Comparison of ENCODE assay signal across 8 cellular contexts in the genomic region with DNA sequence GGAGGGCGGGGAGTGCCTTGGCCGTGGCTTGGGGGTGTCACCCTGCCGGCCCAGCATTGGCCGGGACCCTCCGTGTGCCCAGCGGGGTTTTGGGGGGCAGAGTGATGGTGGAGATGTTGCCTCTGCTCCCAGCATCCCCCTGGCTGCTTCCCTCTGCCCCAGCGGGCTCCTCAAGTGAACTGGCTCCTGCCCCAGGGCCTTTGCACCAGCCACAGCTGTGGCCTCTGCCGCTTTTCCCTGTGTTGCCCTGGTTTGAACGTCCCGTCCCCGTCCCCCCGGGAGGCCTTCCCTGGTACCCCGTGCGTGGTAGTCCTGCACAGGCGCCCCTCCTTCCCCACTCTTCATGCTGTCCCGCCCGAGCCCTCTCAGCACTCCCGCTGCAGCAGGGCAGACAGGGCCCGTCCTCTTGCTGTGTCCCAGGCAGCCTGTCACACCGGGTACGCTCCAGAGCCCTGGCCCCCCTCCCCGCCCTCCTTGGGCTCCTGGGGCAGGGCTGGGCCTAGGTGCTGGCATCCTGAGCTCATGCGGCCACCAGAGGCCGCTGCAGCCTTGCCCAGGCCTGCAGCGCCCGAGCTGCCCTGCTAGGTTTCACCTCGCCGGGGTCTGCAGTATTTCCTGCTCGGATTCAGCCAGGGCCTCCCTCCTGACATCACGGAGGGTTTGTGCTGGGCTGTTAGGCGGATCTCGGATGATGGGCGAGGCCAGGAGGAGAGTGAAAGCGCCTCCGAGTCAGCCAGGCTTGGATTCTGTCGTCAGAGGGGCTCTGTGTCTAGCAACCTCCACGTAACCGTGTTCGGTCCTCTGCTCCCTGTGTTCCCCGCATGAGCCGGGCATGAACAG. TPM values are rescaled to one million over a fixed set of nuclear protein-coding genes. Genes with fewer than 3 reads are reported as not detected.
DNase-seq lines count a peak whose midpoint lies in the region; ATAC-seq and TF ChIP-seq lines count a peak whose summit lies in the region.

No MANE protein-coding gene starts in this region.

- H4K20me1 ChIP-seq in Karpas-422 (ENCODE audit: insufficient read depth, low read depth, low read length), result no peaks in the 10 kb centered on the region

- TF ChIP-seq EP300 in gastroesophageal sphincter (IDR thresholded peaks at IDR 0.05) (no peak), ovary (IDR thresholded peaks at IDR 0.05) (no peak), transverse colon (IDR thresholded peaks at IDR 0.05; ENCODE audit: low read depth) (no peak)

- no peaks in the 10 kb centered on the region for H3K9me2 ChIP-seq in Karpas-422 (replicated peaks; ENCODE audit: insufficient read depth, low read length)

- DNase-seq in COLO829 (ENCODE audit: low spot score), result peak; percentile 58
- DNase-seq in Karpas-422, result peak; percentile 91
- peak; percentile 54 for DNase-seq in RPMI7951 (ENCODE audit: low read depth)
- peak; percentile 62 for DNase-seq in activated effector memory CD4-positive, alpha-beta T cell treated with Interleukin-2 at 50 U/mL for 16 hours
- peak; percentile 56 to 84 (median 73) for DNase-seq in ovary
- peak; percentile 65 for DNase-seq in transverse colon

- H3K36me3 ChIP-seq in Karpas-422 (ENCODE audit: insufficient read depth, low read length) (peaks cover 26% of the 10 kb centered on the region), gastroesophageal sphincter (peaks cover 0 to 52% of the 10 kb centered on the region in 2 donors), ovary (no peaks in the 10 kb centered on the region), transverse colon (peaks cover 0 to 5% (median 0%) of the 10 kb centered on the region in 4 donors)

- no peak overlapping the region for H2AFZ ChIP-seq in Karpas-422 (ENCODE audit: low read length)

- H3K27ac ChIP-seq in Karpas-422 (ENCODE audit: low read length) (no peak overlapping the region), gastroesophageal sphincter (no peak overlapping the region), ovary (no peak overlapping the region), transverse colon (no peak overlapping the region)

- no peaks in the 10 kb centered on the region for H3K79me2 ChIP-seq in Karpas-422 (ENCODE audit: low read length)

- peak; percentile 68 for ATAC-seq in GM21526 (IDR thresholded peaks at IDR 0.05; ENCODE audit: low FRiP score, unreplicated experiment)
- peak; percentile 88 for ATAC-seq in gastroesophageal sphincter

- in situ Hi-C loops in transverse colon (cut with MboI; ENCODE audit: low pct_ligation_motif_present in 1 of 4, low pct_unique_long_range_greater_than_20kb in 1 of 4, low sequenced_read_pairs in 3 of 4), result no loop called here

- no peaks in the 10 kb centered on the region for H3K4me1 ChIP-seq in Karpas-422 (ENCODE audit: low read length)
- peaks cover 0 to 11% (median 5%) of the 10 kb centered on the region in 3 donors for H3K4me1 ChIP-seq in gastroesophageal sphincter
- no peaks in the 10 kb centered on the region for H3K4me1 ChIP-seq in ovary (ENCODE audit: insufficient read depth)
- peaks cover 0 to 9% (median 7%) of the 10 kb centered on the region in 4 donors for H3K4me1 ChIP-seq in transverse colon

- TF ChIP-seq CTCF in gastroesophageal sphincter (IDR thresholded peaks at IDR 0.05) (peak in 3 of 4 experiments; percentile 86 to 97 (median 91)), ovary (IDR thresholded peaks at IDR 0.05) (peak; percentile 80 to 85 (median 81)), transverse colon (IDR thresholded peaks at IDR 0.05) (peak; percentile 87 to 94 (median 90))

- H3K4me2 ChIP-seq in Karpas-422 (ENCODE audit: low read depth, low read length, poor library complexity, severe bottlenecking), result no peak overlapping the region

- H3K27me3 ChIP-seq in Karpas-422 (ENCODE audit: low read length) (no peaks in the 10 kb centered on the region), gastroesophageal sphincter (no peaks in the 10 kb centered on the region), ovary (no peaks in the 10 kb centered on the region), transverse colon (no peaks in the 10 kb centered on the region)

- TF ChIP-seq POLR2A in gastroesophageal sphincter (IDR thresholded peaks at IDR 0.05) (no peak), ovary (IDR thresholded peaks at IDR 0.05) (no peak), transverse colon (IDR thresholded peaks at IDR 0.05) (no peak)

- 0 out of 2 replicates have a peak, but pooled peaks cover 3% of the 10 kb centered on the region for H3K9me3 ChIP-seq in Karpas-422 (ENCODE audit: low read length)
- H3K9me3 ChIP-seq in gastroesophageal sphincter, result no peaks in the 10 kb centered on the region
- no peaks in the 10 kb centered on the region for H3K9me3 ChIP-seq in ovary
- no peaks in the 10 kb centered on the region for H3K9me3 ChIP-seq in transverse colon

- H3K9ac ChIP-seq in Karpas-422 (ENCODE audit: low read length), result no peak overlapping the region

- intact Hi-C loops in ovary (cut with DNase I) (loop anchor here in 2 of 4 donors (5.0 to 10.0 kb wide), 2 partner anchors 449 to 471 kb away; no protein-coding TSS in a partner anchor), transverse colon (cut with DNase I; ENCODE audit: low total_unique reads) (loop anchor here (10.0 kb wide), 1 partner anchor 221 kb away; no protein-coding TSS in a partner anchor)

- H3K4me3 ChIP-seq in Karpas-422 (ENCODE audit: low read length) (no peak overlapping the region), gastroesophageal sphincter (peak overlapping the region in 1 of 2 donors; percentile 42), ovary (peak overlapping the region; percentile 11), transverse colon (peak overlapping the region in 1 of 4 donors; percentile 29)

- no CpG with 5 or more reads among the region's 41 CpGs for WGBS in gastroesophageal sphincter (ENCODE audit: low coverage in 1 of 2), 2 donors
- 19 to 34% (median 33%) methylated on average over 41 of the region's 41 CpGs for WGBS in ovary, 3 donors
- 39 to 60% methylated on average over 1 to 41 of the region's 41 CpGs for WGBS in transverse colon (ENCODE audit: low coverage in 1 of 2), 2 donors

RNA-seq across cellular contexts. Expression of a gene that starts 9.5 kb away (rescaled TPM):
- 10.4 and 20.5 TPM in 2 replicates for total RNA-seq in Karpas-422 (2014; rRNA removed; shearing (Covaris generic); ENCODE audit: low replicate concordance)
- total RNA-seq in RPMI7951 (2014; rRNA removed; shearing (Covaris generic)), result 9.3 and 14.8 TPM in 2 replicates
- 10 to 100 TPM in 2 of 4 donors, 1 to 10 TPM in 2; 7.5 to 13.4 (median 9.5) TPM for total RNA-seq in gastroesophageal sphincter
- total RNA-seq in ovary, result 10 to 100 TPM in 6 of 7 donors, 1 to 10 TPM in 1; 8.6 to 23.4 (median 18.5) TPM
- 10 to 100 TPM in 1 of 2 donors, 1 to 10 TPM in 1; 1.2 to 24.6 TPM for polyA plus RNA-seq in ovary
- 10 to 100 TPM in 2 of 4 donors, 1 to 10 TPM in 2; 5.2 to 12.6 (median 9.9) TPM for total RNA-seq in transverse colon

RNA-seq across cellular contexts. Expression of a gene that starts 9.6 kb away (rescaled TPM):
- total RNA-seq in Karpas-422 (2014; rRNA removed; shearing (Covaris generic); ENCODE audit: low replicate concordance), result 6.4 and 14.9 TPM in 2 replicates
- 3.0 and 4.5 TPM in 2 replicates for total RNA-seq in RPMI7951 (2014; rRNA removed; shearing (Covaris generic))
- total RNA-seq in gastroesophageal sphincter (10 to 100 TPM in 3 of 4 donors, 1 to 10 TPM in 1; 4.8 to 14.7 (median 11.7) TPM), ovary (10 to 100 TPM; 18.0 to 26.2 (median 21.8) TPM), transverse colon (10 to 100 TPM in 3 of 4 donors, 1 to 10 TPM in 1; 5.3 to 52.7 (median 21.2) TPM)
- polyA plus RNA-seq in ovary, result 10 to 100 TPM in 1 of 2 donors, 1 to 10 TPM in 1; 10.0 to 21.9 TPM
